Comparison of ENCODE assay signal across 8 cellular contexts in the genomic region with DNA sequence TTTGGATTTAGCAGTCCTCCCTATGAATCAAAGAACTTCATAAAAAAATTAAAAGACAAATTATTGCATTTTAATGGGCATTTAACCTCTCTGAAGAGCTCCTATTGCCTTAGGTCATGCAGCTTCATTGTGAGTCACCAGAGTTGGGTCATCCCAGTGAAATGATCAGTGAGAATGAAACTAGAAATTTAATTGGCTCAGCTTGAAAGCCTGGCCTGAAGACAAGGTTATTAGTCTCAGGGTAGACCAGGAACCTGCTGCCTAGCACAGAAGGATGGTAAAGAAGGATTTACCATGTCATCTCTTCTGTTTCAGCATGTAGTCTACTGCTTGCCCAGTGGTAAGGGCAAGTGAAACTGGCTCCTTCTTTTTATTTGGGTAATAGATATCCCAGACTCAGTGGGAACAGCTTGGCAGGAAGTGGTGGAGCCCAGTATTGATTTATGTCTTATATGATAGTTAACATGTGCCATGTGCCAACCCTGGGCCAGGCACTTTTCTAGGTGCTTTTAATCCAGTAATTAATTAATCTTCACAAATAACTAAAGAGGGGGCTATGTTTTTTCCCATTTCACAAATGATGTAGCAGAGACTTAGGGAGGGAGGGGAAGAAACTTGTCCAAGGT. TPM values are rescaled to one million over a fixed set of nuclear protein-coding genes. Genes with fewer than 3 reads are reported as not detected.
DNase-seq lines count a peak whose midpoint lies in the region; ATAC-seq and TF ChIP-seq lines count a peak whose summit lies in the region.

No MANE protein-coding gene starts in this region.

- POLR2A ChIA-PET in GM10248 (lab: Yijun Ruan, JAX), result no interaction called here

- CTCF ChIA-PET in GM10248 (lab: Yijun Ruan, JAX), result interaction anchor here (0.8 to 3.8 kb wide), 3 partner anchors 15 to 247 kb away, joined by 3 to 19 read pairs (median 4); no protein-coding TSS in a partner anchor

- in situ Hi-C loops in SK-MEL-5 (cut with HindIII; ENCODE audit: low pct_unique_long_range_greater_than_20kb, low sequenced_read_pairs), result no loop called here

- DNase-seq in GM10248 (ENCODE audit: extremely low spot score), result peak; percentile 46
- DNase-seq in SK-MEL-5 (ENCODE audit: low read depth, low spot score), result peak; percentile 67
- no peak for DNase-seq in left lobe of liver (ENCODE audit: low spot score)
- DNase-seq in OCI-M2 (lab: John Stamatoyannopoulos, UW; ENCODE audit: unreplicated experiment), result no peak
- DNase-seq in activated gamma-delta T cell (lab: John Stamatoyannopoulos, UW), result no peak
- no peak for DNase-seq in putamen (ENCODE audit: low spot score)

- TF ChIP-seq CTCF in GM10248 (IDR thresholded peaks at IDR 0.05; ENCODE audit: control extremely low read depth, extremely low read depth, low read depth, missing control alignments), result no peak

- ATAC-seq in HG02642 (IDR thresholded peaks at IDR 0.05; ENCODE audit: poor library complexity, unreplicated experiment), result peak; percentile 43
- ATAC-seq in left lobe of liver, result peak; percentile 60
- no peak for ATAC-seq in GM21528 (IDR thresholded peaks at IDR 0.05; ENCODE audit: low FRiP score, unreplicated experiment)

RNA-seq across cellular contexts. Expression of a gene that starts 23.6 kb away (rescaled TPM):
- 0.03 and 0.11 TPM in 2 replicates for total RNA-seq in SK-MEL-5 (2014; rRNA removed; shearing (Covaris generic))
- 0.09 TPM in 1 of 2 replicates, not detected in the other for polyA plus RNA-seq in SK-MEL-5 (2015; cell fraction: cytosol; rRNA removed)
- 0.30 and 1.1 TPM in 2 replicates for polyA plus RNA-seq in SK-MEL-5 (2015; cell fraction: nucleus; rRNA removed)
- total RNA-seq in left lobe of liver, result 0.30 TPM

Comparison
In these comparisons a context has a peak if more than half of its experiments do, and no peak if none do; other contexts are left out.
1. DNase-seq: peak in GM10248 (single experiment) and SK-MEL-5 (single experiment); none in left lobe of liver (single experiment), OCI-M2 (single experiment), activated gamma-delta T cell (single experiment) and putamen (single experiment).